1 cellular context compared by ENCODE assay signal in the genomic region with DNA sequence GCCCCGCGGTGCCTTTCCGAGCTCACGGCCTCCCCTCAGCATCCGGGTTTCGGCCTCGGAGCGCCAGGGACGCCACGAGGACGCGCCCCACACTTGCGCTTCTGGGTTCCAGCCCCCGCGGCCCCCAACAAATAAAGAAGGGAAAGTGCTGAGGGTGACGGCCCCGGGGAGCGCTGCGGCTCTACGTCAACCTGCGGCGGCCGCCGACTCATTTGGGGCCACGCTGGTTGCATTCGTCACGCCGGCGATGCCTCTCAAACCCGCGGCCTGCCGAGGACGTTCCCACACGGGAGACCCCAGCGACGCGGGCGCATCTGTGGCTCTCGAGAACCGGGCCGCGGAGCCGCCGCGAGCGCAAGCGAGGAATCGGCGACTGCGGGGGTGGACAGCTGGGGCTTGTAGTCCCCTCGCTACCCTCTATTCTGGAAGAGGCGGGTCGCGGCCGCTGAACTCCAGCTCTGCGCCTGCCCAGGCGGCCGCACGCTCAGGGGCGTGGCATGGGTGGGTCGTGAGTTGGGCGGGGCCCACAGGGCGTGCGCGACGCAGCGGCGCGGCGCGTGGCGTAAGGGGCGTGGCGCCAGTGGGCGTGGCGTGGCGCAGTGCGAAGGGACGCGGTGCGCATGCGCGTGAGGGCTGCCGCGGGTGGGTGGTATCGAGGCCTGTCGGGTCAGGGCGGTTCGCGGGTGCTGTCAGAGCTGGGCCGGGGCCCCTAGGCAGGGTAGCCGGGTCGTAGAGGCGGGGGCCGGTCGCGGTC.
A peak's percentile ranks its signal among the peaks of the same experiment; 100 is the strongest.
TF ChIP-seq lines count a peak whose summit lies in the region.

AMZ2 (plus strand) TSS at position 599 of the 754 bp plus-strand sequence. CDS start 2,145 bp downstream, outside the sequence.

TF ChIP-seq in HepG2, 621 proteins besides CTCF, POLR2A, EP300 and RAD21 (continued from another document and continues in another):
- TF ChIP-seq, protein P1, sequence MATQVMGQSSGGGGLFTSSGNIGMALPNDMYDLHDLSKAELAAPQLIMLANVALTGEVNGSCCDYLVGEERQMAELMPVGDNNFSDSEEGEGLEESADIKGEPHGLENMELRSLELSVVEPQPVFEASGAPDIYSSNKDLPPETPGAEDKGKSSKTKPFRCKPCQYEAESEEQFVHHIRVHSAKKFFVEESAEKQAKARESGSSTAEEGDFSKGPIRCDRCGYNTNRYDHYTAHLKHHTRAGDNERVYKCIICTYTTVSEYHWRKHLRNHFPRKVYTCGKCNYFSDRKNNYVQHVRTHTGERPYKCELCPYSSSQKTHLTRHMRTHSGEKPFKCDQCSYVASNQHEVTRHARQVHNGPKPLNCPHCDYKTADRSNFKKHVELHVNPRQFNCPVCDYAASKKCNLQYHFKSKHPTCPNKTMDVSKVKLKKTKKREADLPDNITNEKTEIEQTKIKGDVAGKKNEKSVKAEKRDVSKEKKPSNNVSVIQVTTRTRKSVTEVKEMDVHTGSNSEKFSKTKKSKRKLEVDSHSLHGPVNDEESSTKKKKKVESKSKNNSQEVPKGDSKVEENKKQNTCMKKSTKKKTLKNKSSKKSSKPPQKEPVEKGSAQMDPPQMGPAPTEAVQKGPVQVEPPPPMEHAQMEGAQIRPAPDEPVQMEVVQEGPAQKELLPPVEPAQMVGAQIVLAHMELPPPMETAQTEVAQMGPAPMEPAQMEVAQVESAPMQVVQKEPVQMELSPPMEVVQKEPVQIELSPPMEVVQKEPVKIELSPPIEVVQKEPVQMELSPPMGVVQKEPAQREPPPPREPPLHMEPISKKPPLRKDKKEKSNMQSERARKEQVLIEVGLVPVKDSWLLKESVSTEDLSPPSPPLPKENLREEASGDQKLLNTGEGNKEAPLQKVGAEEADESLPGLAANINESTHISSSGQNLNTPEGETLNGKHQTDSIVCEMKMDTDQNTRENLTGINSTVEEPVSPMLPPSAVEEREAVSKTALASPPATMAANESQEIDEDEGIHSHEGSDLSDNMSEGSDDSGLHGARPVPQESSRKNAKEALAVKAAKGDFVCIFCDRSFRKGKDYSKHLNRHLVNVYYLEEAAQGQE (IDR thresholded peaks at IDR 0.05; ENCODE audit: borderline replicate concordance in 1 of 2, low read depth in 1 of 2, low read length in 2 of 2), result peak in 1 of 2 experiments; percentile 55; a peak in 1 of 4 replicates
- TF ChIP-seq HIC2 (CRISPR knock-in tag; IDR thresholded peaks at IDR 0.05; ENCODE audit: low read depth), result no peak; the same call in 1 of the 2 replicates
- peak; percentile 93 for TF ChIP-seq ZNF567 (CRISPR knock-in tag; IDR thresholded peaks at IDR 0.05; ENCODE audit: borderline replicate concordance)
- TF ChIP-seq, protein P2, sequence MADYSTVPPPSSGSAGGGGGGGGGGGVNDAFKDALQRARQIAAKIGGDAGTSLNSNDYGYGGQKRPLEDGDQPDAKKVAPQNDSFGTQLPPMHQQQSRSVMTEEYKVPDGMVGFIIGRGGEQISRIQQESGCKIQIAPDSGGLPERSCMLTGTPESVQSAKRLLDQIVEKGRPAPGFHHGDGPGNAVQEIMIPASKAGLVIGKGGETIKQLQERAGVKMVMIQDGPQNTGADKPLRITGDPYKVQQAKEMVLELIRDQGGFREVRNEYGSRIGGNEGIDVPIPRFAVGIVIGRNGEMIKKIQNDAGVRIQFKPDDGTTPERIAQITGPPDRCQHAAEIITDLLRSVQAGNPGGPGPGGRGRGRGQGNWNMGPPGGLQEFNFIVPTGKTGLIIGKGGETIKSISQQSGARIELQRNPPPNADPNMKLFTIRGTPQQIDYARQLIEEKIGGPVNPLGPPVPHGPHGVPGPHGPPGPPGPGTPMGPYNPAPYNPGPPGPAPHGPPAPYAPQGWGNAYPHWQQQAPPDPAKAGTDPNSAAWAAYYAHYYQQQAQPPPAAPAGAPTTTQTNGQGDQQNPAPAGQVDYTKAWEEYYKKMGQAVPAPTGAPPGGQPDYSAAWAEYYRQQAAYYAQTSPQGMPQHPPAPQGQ (CRISPR knock-in tag; IDR thresholded peaks at IDR 0.05; ENCODE audit: borderline replicate concordance), result peak; percentile 54; the same call in 1 of the 2 replicates
- TF ChIP-seq CC2D1A (CRISPR knock-in tag; IDR thresholded peaks at IDR 0.05), result no peak
- peak; percentile 86 for TF ChIP-seq MYC (CRISPR knock-in tag; IDR thresholded peaks at IDR 0.05; ENCODE audit: borderline replicate concordance)
- TF ChIP-seq CREBL2 (CRISPR knock-in tag; IDR thresholded peaks at IDR 0.05; ENCODE audit: borderline replicate concordance), result no peak; the same call in 1 of the 2 replicates
- TF ChIP-seq PHF5A (CRISPR knock-in tag; IDR thresholded peaks at IDR 0.05; ENCODE audit: low read depth, unreplicated experiment), result peak; percentile 50
- TF ChIP-seq BHLHE40 (IDR thresholded peaks at IDR 0.05; ENCODE audit: low read length), result peak; percentile 79
- TF ChIP-seq, protein P3, sequence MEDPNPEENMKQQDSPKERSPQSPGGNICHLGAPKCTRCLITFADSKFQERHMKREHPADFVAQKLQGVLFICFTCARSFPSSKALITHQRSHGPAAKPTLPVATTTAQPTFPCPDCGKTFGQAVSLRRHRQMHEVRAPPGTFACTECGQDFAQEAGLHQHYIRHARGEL (CRISPR knock-in tag; IDR thresholded peaks at IDR 0.05), result peak; percentile 94
- TF ChIP-seq RFXAP (CRISPR knock-in tag; IDR thresholded peaks at IDR 0.05; ENCODE audit: borderline replicate concordance), result 0 out of 2 replicates have a peak, but pooled peaks have one; percentile 13
- peak; percentile 97 for TF ChIP-seq TAF15 (IDR thresholded peaks at IDR 0.05; ENCODE audit: low read depth, low read length, poor library complexity, severe bottlenecking)
- peak; percentile 95 for TF ChIP-seq ZNF564 (CRISPR knock-in tag; IDR thresholded peaks at IDR 0.05)
- 0 out of 2 replicates have a peak, but pooled peaks have one; percentile 83 for TF ChIP-seq ZNF20 (CRISPR knock-in tag; IDR thresholded peaks at IDR 0.05)
- TF ChIP-seq ESRRA (CRISPR knock-in tag; IDR thresholded peaks at IDR 0.05; ENCODE audit: low read depth), result peak; percentile 54; the same call in 1 of the 2 replicates
- TF ChIP-seq ZNF850 (CRISPR knock-in tag; conservative IDR thresholded peaks at IDR 0.05), result peak; percentile 12; the same call in 1 of the 2 replicates
- TF ChIP-seq ZBTB8A (CRISPR knock-in tag; IDR thresholded peaks at IDR 0.05; ENCODE audit: borderline replicate concordance, low read depth), result no peak
- no peak; the same call in 1 of the 2 replicates for TF ChIP-seq NAIF1 (CRISPR knock-in tag; IDR thresholded peaks at IDR 0.05; ENCODE audit: borderline replicate concordance)
- peak; percentile 92 for TF ChIP-seq NFATC3 (CRISPR knock-in tag; IDR thresholded peaks at IDR 0.05)
- TF ChIP-seq MIXL1 (CRISPR knock-in tag; IDR thresholded peaks at IDR 0.05), result peak; percentile 54
- peak; percentile 80; the same call in 1 of the 2 replicates for TF ChIP-seq KLF13 (CRISPR knock-in tag; IDR thresholded peaks at IDR 0.05)
- TF ChIP-seq ZNF607 (CRISPR knock-in tag; IDR thresholded peaks at IDR 0.05; ENCODE audit: borderline replicate concordance), result peak; percentile 95
- peak; percentile 97 for TF ChIP-seq GLI4 (CRISPR knock-in tag; IDR thresholded peaks at IDR 0.05; ENCODE audit: borderline replicate concordance)
- peak; percentile 12; the same call in 1 of the 2 replicates for TF ChIP-seq ZNF558 (CRISPR knock-in tag; IDR thresholded peaks at IDR 0.05; ENCODE audit: borderline replicate concordance)
- peak; percentile 30; the same call in 1 of the 2 replicates for TF ChIP-seq MTA1 (CRISPR knock-in tag; IDR thresholded peaks at IDR 0.05; ENCODE audit: borderline replicate concordance)
- peak; percentile 74; the same call in 1 of the 2 replicates for TF ChIP-seq ETS1 (CRISPR knock-in tag; IDR thresholded peaks at IDR 0.05)
- peak; percentile 14; the same call in 1 of the 2 replicates for TF ChIP-seq NFKB2 (CRISPR knock-in tag; IDR thresholded peaks at IDR 0.05; ENCODE audit: borderline replicate concordance)
- TF ChIP-seq MBNL3 (CRISPR knock-in tag; conservative IDR thresholded peaks at IDR 0.05), result no peak
- TF ChIP-seq GPN1 (CRISPR knock-in tag; IDR thresholded peaks at IDR 0.05; ENCODE audit: borderline replicate concordance), result peak; percentile 64; the same call in 1 of the 2 replicates
- peak; percentile 100 for TF ChIP-seq RBFOX2 (IDR thresholded peaks at IDR 0.05; ENCODE audit: low read depth, low read length)
- TF ChIP-seq, protein P4, sequence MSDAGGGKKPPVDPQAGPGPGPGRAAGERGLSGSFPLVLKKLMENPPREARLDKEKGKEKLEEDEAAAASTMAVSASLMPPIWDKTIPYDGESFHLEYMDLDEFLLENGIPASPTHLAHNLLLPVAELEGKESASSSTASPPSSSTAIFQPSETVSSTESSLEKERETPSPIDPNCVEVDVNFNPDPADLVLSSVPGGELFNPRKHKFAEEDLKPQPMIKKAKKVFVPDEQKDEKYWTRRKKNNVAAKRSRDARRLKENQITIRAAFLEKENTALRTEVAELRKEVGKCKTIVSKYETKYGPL (CRISPR knock-in tag; IDR thresholded peaks at IDR 0.05), result peak; percentile 60; the same call in 1 of the 2 replicates
- TF ChIP-seq MTF2 (CRISPR knock-in tag; IDR thresholded peaks at IDR 0.05; ENCODE audit: borderline replicate concordance), result peak; percentile 85
- TF ChIP-seq POLR2AphosphoS2 (IDR thresholded peaks at IDR 0.05; ENCODE audit: low read depth, low read length), result no peak
- TF ChIP-seq ZMYM3 (CRISPR knock-in tag; IDR thresholded peaks at IDR 0.05), result no peak; the same call in 1 of the 2 replicates
- TF ChIP-seq, protein P5, sequence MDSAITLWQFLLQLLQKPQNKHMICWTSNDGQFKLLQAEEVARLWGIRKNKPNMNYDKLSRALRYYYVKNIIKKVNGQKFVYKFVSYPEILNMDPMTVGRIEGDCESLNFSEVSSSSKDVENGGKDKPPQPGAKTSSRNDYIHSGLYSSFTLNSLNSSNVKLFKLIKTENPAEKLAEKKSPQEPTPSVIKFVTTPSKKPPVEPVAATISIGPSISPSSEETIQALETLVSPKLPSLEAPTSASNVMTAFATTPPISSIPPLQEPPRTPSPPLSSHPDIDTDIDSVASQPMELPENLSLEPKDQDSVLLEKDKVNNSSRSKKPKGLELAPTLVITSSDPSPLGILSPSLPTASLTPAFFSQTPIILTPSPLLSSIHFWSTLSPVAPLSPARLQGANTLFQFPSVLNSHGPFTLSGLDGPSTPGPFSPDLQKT (CRISPR knock-in tag; IDR thresholded peaks at IDR 0.05; ENCODE audit: borderline replicate concordance), result no peak
- TF ChIP-seq KMT2A (CRISPR knock-in tag; IDR thresholded peaks at IDR 0.05), result peak; percentile 76
- peak; percentile 93 for TF ChIP-seq THAP11 (CRISPR knock-in tag; IDR thresholded peaks at IDR 0.05)
- no peak for TF ChIP-seq ZNF33A (CRISPR knock-in tag; IDR thresholded peaks at IDR 0.05; ENCODE audit: borderline replicate concordance)
- TF ChIP-seq ZNF644 (CRISPR knock-in tag; IDR thresholded peaks at IDR 0.05; ENCODE audit: low read depth), result no peak
- no peak for TF ChIP-seq ZNF660 (CRISPR knock-in tag; IDR thresholded peaks at IDR 0.05; ENCODE audit: borderline replicate concordance, low read depth)
- TF ChIP-seq IKZF4 (CRISPR knock-in tag; IDR thresholded peaks at IDR 0.05; ENCODE audit: borderline replicate concordance, low read depth, not compliant biosample characterization), result no peak
- TF ChIP-seq PLRG1 (conservative IDR thresholded peaks at IDR 0.05), result no peak
- TF ChIP-seq ZNF761 (CRISPR knock-in tag; conservative IDR thresholded peaks at IDR 0.05), result no peak
- TF ChIP-seq ZSCAN12 (CRISPR knock-in tag; IDR thresholded peaks at IDR 0.05), result no peak; the same call in 1 of the 2 replicates
- peak; percentile 93 for TF ChIP-seq AGO2 (optimal IDR thresholded peaks at IDR 0.05; ENCODE audit: low read depth, low read length)
- TF ChIP-seq KLF16 (CRISPR knock-in tag; IDR thresholded peaks at IDR 0.05), result peak in 1 of 2 experiments; percentile 99; a peak in 2 of 4 replicates
- TF ChIP-seq SRF (IDR thresholded peaks at IDR 0.05; ENCODE audit: low read depth, low read length), result no peak
- TF ChIP-seq ZNF333 (CRISPR knock-in tag; IDR thresholded peaks at IDR 0.05; ENCODE audit: borderline replicate concordance), result peak; percentile 85
- no peak; the same call in 1 of the 2 replicates for TF ChIP-seq ARNT2 (CRISPR knock-in tag; IDR thresholded peaks at IDR 0.05; ENCODE audit: low read depth)
- TF ChIP-seq ZNF451 (CRISPR knock-in tag; IDR thresholded peaks at IDR 0.05), result peak; percentile 69; the same call in 1 of the 2 replicates
- TF ChIP-seq ZNF615 (CRISPR knock-in tag; IDR thresholded peaks at IDR 0.05; ENCODE audit: borderline replicate concordance), result no peak
- no peak; the same call in 1 of the 2 replicates for TF ChIP-seq ZNF556 (CRISPR knock-in tag; IDR thresholded peaks at IDR 0.05; ENCODE audit: borderline replicate concordance)
- 0 out of 2 replicates have a peak, but pooled peaks have one; percentile 64 for TF ChIP-seq PAF1 (CRISPR knock-in tag; IDR thresholded peaks at IDR 0.05)
- TF ChIP-seq MAFG (CRISPR knock-in tag; IDR thresholded peaks at IDR 0.05), result no peak
- peak; percentile 31 for TF ChIP-seq U2AF1 (optimal IDR thresholded peaks at IDR 0.05; ENCODE audit: low read depth, low read length)
